13 cellular contexts compared by ENCODE assay signal in genomic region chr14:52802597-52802996, GRCh38. TPM values are rescaled to one million over a fixed set of nuclear protein-coding genes. Genes with fewer than 3 reads are reported as not detected.
A peak's percentile ranks its signal among the peaks of the same experiment; 100 is the strongest.
DNase-seq lines count a peak whose midpoint lies in the region; ATAC-seq, FAIRE-seq and TF ChIP-seq lines count a peak whose summit lies in the region.
"Had no signal": no experiment of that assay in that cellular context is flagged by ENCODE, and none has a peak within 500 bp of the region (broad histone marks: within the 10 kb centered on the region; RNA-seq: fewer than 3 reads in every experiment).

No MANE protein-coding gene starts in this region.

- no peak for ATAC-seq in DND-41 (ENCODE audit: insufficient read depth, low read depth)
- ATAC-seq: Panc1 had no signal

- H3K4me1 ChIP-seq in DND-41 (ENCODE audit: insufficient read depth, low read length) (no peaks in the 10 kb centered on the region), esophagus muscularis mucosa (peaks cover 0 to 23% (median 16%) of the 10 kb centered on the region in 4 donors), kidney (ENCODE audit: control insufficient read depth in 1 of 2, insufficient read depth in 1 of 2, low read depth in 1 of 2, low read length in 2 of 2) (no peaks in the 10 kb centered on the region)

- FAIRE-seq in kidney (lab: Jason Lieb, UNC) = no peak

- H3K27me3 ChIP-seq in DND-41 (ENCODE audit: insufficient read depth, low read length, poor library complexity) (no peaks in the 10 kb centered on the region), MG63 (no peaks in the 10 kb centered on the region), esophagus muscularis mucosa (no peaks in the 10 kb centered on the region)

- H3K4me2 ChIP-seq in DND-41 (ENCODE audit: insufficient read depth, low read length) = no peak overlapping the region

- H3K4me3 Mint-ChIP-seq in chondrocyte (ENCODE audit: unreplicated experiment) = no peak overlapping the region
- H3K4me3 Mint-ChIP-seq: activated CD4-positive, alpha-beta memory T cell treated with anti-CD3 and anti-CD28 coated beads for 36 hours; CD4-positive, alpha-beta T cell had no signal

- H3K4me3 ChIP-seq in DND-41 (ENCODE audit: low read depth in 1 of 2, low read length in 2 of 2) (no peak overlapping the region), MG63 (no peak overlapping the region), esophagus muscularis mucosa (no peak overlapping the region), kidney (ENCODE audit: low read length in 2 of 2) (no peak overlapping the region)

- no peak overlapping the region for H3K9ac ChIP-seq in DND-41 (ENCODE audit: low read depth, low read length)
- H3K9ac ChIP-seq in kidney (ENCODE audit: low read length in 2 of 2) = no peak overlapping the region

- TF ChIP-seq CTCF in DND-41 (IDR thresholded peaks at IDR 0.05; ENCODE audit: borderline replicate concordance, extremely low read depth, low read length, poor library complexity, severe bottlenecking) = no peak
- no peak for TF ChIP-seq CTCF in chondrocyte (IDR thresholded peaks at IDR 0.05)
- no peak for TF ChIP-seq CTCF in esophagus muscularis mucosa (IDR thresholded peaks at IDR 0.05)
- no peak for TF ChIP-seq CTCF in kidney (IDR thresholded peaks at IDR 0.05; ENCODE audit: borderline replicate concordance, extremely low read depth, insufficient read depth)

- TF ChIP-seq EP300 in esophagus muscularis mucosa (IDR thresholded peaks at IDR 0.05) = no peak

- intact Hi-C loops in head of caudate nucleus (cut with DNase I) (no loop called here), esophagus muscularis mucosa (cut with DNase I) (loop anchor here (10.0 kb wide), 1 partner anchor 492 kb away; no protein-coding TSS in a partner anchor), kidney (cut with DNase I) (no loop called here)

- H4K20me1 ChIP-seq in DND-41 (ENCODE audit: insufficient read depth, low read length) = no peaks in the 10 kb centered on the region

- peaks cover 52% of the 10 kb centered on the region for H3K4me1 Mint-ChIP-seq in chondrocyte (ENCODE audit: low read depth)

- no peaks in the 10 kb centered on the region for H3K79me2 ChIP-seq in DND-41 (ENCODE audit: insufficient read depth, low read length)

- H3K9me3 ChIP-seq in DND-41 (ENCODE audit: insufficient read depth, low read length, severe bottlenecking) = no peaks in the 10 kb centered on the region
- H3K9me3 ChIP-seq in MG63 = no peaks in the 10 kb centered on the region
- H3K9me3 ChIP-seq in esophagus muscularis mucosa = no peaks in the 10 kb centered on the region
- H3K9me3 ChIP-seq in kidney (ENCODE audit: control insufficient read depth in 1 of 2, low read length in 2 of 2) = no peaks in the 10 kb centered on the region

- H3K36me3 ChIP-seq in DND-41 (ENCODE audit: insufficient read depth, low read length) (no peaks in the 10 kb centered on the region), MG63 (no peaks in the 10 kb centered on the region), esophagus muscularis mucosa (no peaks in the 10 kb centered on the region), kidney (ENCODE audit: control insufficient read depth in 1 of 2, insufficient read depth in 2 of 2, low read length in 2 of 2) (no peaks in the 10 kb centered on the region)

- DNase-seq in DND-41 = no peak
- peak; percentile 24 for DNase-seq in MG63
- no peak for DNase-seq in chondrocyte (ENCODE audit: low spot score)
- peak; percentile 26 for DNase-seq in non-pigmented ciliary epithelial cell (ENCODE audit: low read depth)
- no peak for DNase-seq in head of caudate nucleus
- DNase-seq in esophagus muscularis mucosa (ENCODE audit: extremely low spot score) = no peak
- no peak for DNase-seq in SK-N-DZ (ENCODE audit: low spot score)
- no peak for DNase-seq in kidney
- DNase-seq: activated CD4-positive, alpha-beta memory T cell treated with anti-CD3 and anti-CD28 coated beads for 36 hours; CD4-positive, alpha-beta T cell; effector memory CD4-positive, alpha-beta T cell; NCI-H524 had no signal

- no peaks in the 10 kb centered on the region for H3K36me3 Mint-ChIP-seq in chondrocyte (ENCODE audit: low read depth)
- H3K36me3 Mint-ChIP-seq: activated CD4-positive, alpha-beta memory T cell treated with anti-CD3 and anti-CD28 coated beads for 36 hours had no signal

- no peak overlapping the region for H3K27ac ChIP-seq in DND-41 (ENCODE audit: low read length)
- H3K27ac ChIP-seq in esophagus muscularis mucosa (replicated peaks in 1 of 4) = no peak overlapping the region
- H3K27ac ChIP-seq in kidney (ENCODE audit: low read depth in 2 of 2, low read length in 2 of 2) = no peak overlapping the region

- no peaks in the 10 kb centered on the region for H3K9me3 Mint-ChIP-seq in chondrocyte (ENCODE audit: low read depth)
- H3K9me3 Mint-ChIP-seq: activated CD4-positive, alpha-beta memory T cell treated with anti-CD3 and anti-CD28 coated beads for 36 hours had no signal

- H2AFZ ChIP-seq in DND-41 (ENCODE audit: low read depth, low read length) = 0 out of 2 replicates have a peak overlapping the region, but pooled peaks have one; percentile 21

- H3K27me3 Mint-ChIP-seq in chondrocyte (ENCODE audit: low read depth) = no peaks in the 10 kb centered on the region
- H3K27me3 Mint-ChIP-seq: activated CD4-positive, alpha-beta memory T cell treated with anti-CD3 and anti-CD28 coated beads for 36 hours; CD4-positive, alpha-beta T cell had no signal

- 76% methylated on average over 3 of the region's 3 CpGs for WGBS in esophagus muscularis mucosa

- no peak for TF ChIP-seq POLR2A in esophagus muscularis mucosa (IDR thresholded peaks at IDR 0.05; ENCODE audit: low read depth)

- H3K27ac Mint-ChIP-seq in chondrocyte (ENCODE audit: unreplicated experiment) = peak overlapping the region; percentile 99
- H3K27ac Mint-ChIP-seq: activated CD4-positive, alpha-beta memory T cell treated with anti-CD3 and anti-CD28 coated beads for 36 hours; CD4-positive, alpha-beta T cell had no signal

RNA-seq across cellular contexts. Expression of gene GNPNAT1, which starts 11.2 kb away (rescaled TPM):
- total RNA-seq in MG63 (2014; rRNA removed; shearing (Covaris generic); ENCODE audit: low replicate concordance) = 37.6 and 84.2 TPM in 2 replicates
- total RNA-seq in chondrocyte (45.9 to 51.0 TPM (median 48.4 TPM) in 3 replicates), esophagus muscularis mucosa (10 to 100 TPM; 12.9 to 32.5 (median 14.8) TPM), kidney (22.2 TPM)
- 17.9 and 18.1 TPM in 2 replicates for polyA plus RNA-seq in SK-N-DZ (2014; cell fraction: cytosol; rRNA removed)
- polyA plus RNA-seq in SK-N-DZ (2014; cell fraction: nucleus; rRNA removed) = 7.0 and 9.0 TPM in 2 replicates
- polyA plus RNA-seq in kidney (ENCODE audit: insufficient read depth, low read depth, low replicate concordance) = 13.8 TPM

Comparison
In these comparisons a context has a peak if more than half of its experiments do, and no peak if none do; other contexts are left out.
1. DNase-seq: peak in MG63 (single experiment) and non-pigmented ciliary epithelial cell (single experiment); none in DND-41 (single experiment), chondrocyte (single experiment), head of caudate nucleus (0 of 42), esophagus muscularis mucosa (single experiment), SK-N-DZ (single experiment) and kidney (single experiment).